ENCODE assay signal across 24 cellular contexts in genomic region chr20:16940701-16941100, GRCh38.
DNase-seq lines count a peak whose midpoint lies in the region; ATAC-seq and TF ChIP-seq lines count a peak whose summit lies in the region.
"Had no signal": no experiment of that assay in that cellular context is flagged by ENCODE, and none has a peak within 500 bp of the region (broad histone marks: within the 10 kb centered on the region; RNA-seq: fewer than 3 reads in every experiment).

No MANE protein-coding gene starts in this region.

- no peak overlapping the region for H2AK5ac ChIP-seq in H9 (ENCODE audit: insufficient read length, low read length)

- H3K4me2 ChIP-seq in H9 (ENCODE audit: insufficient read depth, insufficient read length, low read length) (no peak overlapping the region), hepatocyte (no peak overlapping the region)
- H3K4me2 ChIP-seq: A549; BLaER1 treated with 17β-estradiol and CSF1 and Interleukin-3, amounts not matched to agents 10 nM and 100 nM had no signal

- H3K4me3 Mint-ChIP-seq in H9 = no peak overlapping the region; a peak in 1 of 5 replicates
- H3K4me3 Mint-ChIP-seq: CD14-positive monocyte; CD4-positive, alpha-beta T cell; CD8-positive, alpha-beta memory T cell had no signal

- no peaks in the 10 kb centered on the region for H3K79me1 ChIP-seq in H9 (ENCODE audit: insufficient read depth, low read depth, low read length, poor library complexity, severe bottlenecking)

- in situ Hi-C loops in GM13977 (cut with MboI; ENCODE audit: low pct_unique_long_range_greater_than_20kb, low sequenced_read_pairs, unreplicated experiment) = no loop called here

- no peak overlapping the region for H3K18ac ChIP-seq in H9 (ENCODE audit: insufficient read length, low read depth, low read length)

- no peak overlapping the region for H3K23ac ChIP-seq in H9 (ENCODE audit: insufficient read length, low read depth, low read length)

- no peak for TF ChIP-seq CTCF in H9 (conservative IDR thresholded peaks at IDR 0.05)
- no peak for TF ChIP-seq CTCF in hepatocyte (IDR thresholded peaks at IDR 0.05; ENCODE audit: poor library complexity)
- TF ChIP-seq CTCF in GM13977 (IDR thresholded peaks at IDR 0.05; ENCODE audit: extremely low read depth, insufficient read depth, missing control alignments) = no peak

- no peaks in the 10 kb centered on the region for H4K20me1 ChIP-seq in H9 (ENCODE audit: control insufficient read depth, insufficient read depth, insufficient read length)
- H4K20me1 ChIP-seq in hepatocyte (ENCODE audit: insufficient read depth, poor library complexity, severe bottlenecking) = no peaks in the 10 kb centered on the region
- H4K20me1 ChIP-seq: BLaER1 treated with 17β-estradiol and CSF1 and Interleukin-3, amounts not matched to agents 10 nM and 100 nM had no signal

- peaks cover 52 to 62% of the 10 kb centered on the region in 2 experiments for H3K4me1 Mint-ChIP-seq in H9
- H3K4me1 Mint-ChIP-seq: CD14-positive monocyte; CD8-positive, alpha-beta memory T cell had no signal

- H4K91ac ChIP-seq in H9 (ENCODE audit: insufficient read length, low read depth, low read length) = no peak overlapping the region

- H2AFZ ChIP-seq in H9 (ENCODE audit: low read length) (no peak overlapping the region), hepatocyte (no peak overlapping the region)

- no peak overlapping the region for H2BK120ac ChIP-seq in H9 (ENCODE audit: low read depth, low read length, poor library complexity, severe bottlenecking)

- no peak overlapping the region for H3K14ac ChIP-seq in H9 (ENCODE audit: insufficient read depth, low read length)

- H3K23me2 ChIP-seq in H9 (ENCODE audit: insufficient read length, low read depth, low read length, poor library complexity, severe bottlenecking) = no peaks in the 10 kb centered on the region

- H4K8ac ChIP-seq in H9 (replicated peaks; ENCODE audit: insufficient read length, low read depth, low read length) = no peak overlapping the region

- DNase-seq in H9 (no peak), NT2/D1 (ENCODE audit: low read depth, low spot score) (peak; percentile 13), hepatocyte (ENCODE audit: low spot score) (no peak), superior temporal gyrus (ENCODE audit: extremely low spot score) (no peak), NCI-H82 (lab: John Stamatoyannopoulos, UW) (no peak), GM13977 (ENCODE audit: low spot score) (no peak)
- DNase-seq: 8988T; ACHN; AML-193; BE2C; CD4-positive, alpha-beta T cell; CD8-positive, alpha-beta memory T cell; DMS 273 treated with DMSO at 0.1 percent for 48 hours; DMS79; EL; GDM1; GOT3; H7 had no signal

- H3K36me3 ChIP-seq in NT2/D1 (ENCODE audit: insufficient read depth, insufficient read length, low read length) (no peaks in the 10 kb centered on the region), hepatocyte (replicated peaks; ENCODE audit: insufficient read depth, low read depth) (no peaks in the 10 kb centered on the region)
- H3K36me3 ChIP-seq: BE2C; BLaER1 treated with 17β-estradiol and CSF1 and Interleukin-3, amounts not matched to agents 10 nM and 100 nM had no signal

- no peaks in the 10 kb centered on the region for H3K27me3 Mint-ChIP-seq in H9 (ENCODE audit: low read depth)
- H3K27me3 Mint-ChIP-seq: CD4-positive, alpha-beta T cell; CD8-positive, alpha-beta memory T cell had no signal

- WGBS in H9 (ENCODE audit: extremely low coverage, insufficient read length, low lambda C conversion rate) = no CpG with 5 or more reads among the region's 1 CpG
- 68% methylated on average over 1 of the region's 1 CpG for WGBS in hepatocyte (ENCODE audit: low lambda C conversion rate, missing lambda C conversion rate)

- H3K9me3 ChIP-seq in H9 (ENCODE audit: control insufficient read depth, low read depth, low read length) (no peaks in the 10 kb centered on the region), NT2/D1 (ENCODE audit: insufficient read depth, low read length) (no peaks in the 10 kb centered on the region), hepatocyte (ENCODE audit: low read depth) (no peaks in the 10 kb centered on the region)
- H3K9me3 ChIP-seq: A549; BE2C; BLaER1 treated with 17β-estradiol and CSF1 and Interleukin-3, amounts not matched to agents 10 nM and 100 nM had no signal

- H3K9me2 ChIP-seq in hepatocyte (replicated peaks; ENCODE audit: insufficient read depth) = no peaks in the 10 kb centered on the region

- H3K4me3 ChIP-seq in NT2/D1 (ENCODE audit: insufficient read length, low read depth) (no peak overlapping the region), hepatocyte (no peak overlapping the region)
- H3K4me3 ChIP-seq: A549; BLaER1 treated with 17β-estradiol and CSF1 and Interleukin-3, amounts not matched to agents 10 nM and 100 nM; GM12878 had no signal

- H2BK5ac ChIP-seq in H9 (ENCODE audit: insufficient read length, low read length) = no peak overlapping the region

- peaks cover 5 to 11% of the 10 kb centered on the region in 2 experiments; a peak in 4 of 5 replicates for H3K9me3 Mint-ChIP-seq in H9
- H3K9me3 Mint-ChIP-seq: CD4-positive, alpha-beta T cell had no signal

- no peak overlapping the region for H2BK15ac ChIP-seq in H9 (ENCODE audit: low read depth, low read length)

- H3K27ac Mint-ChIP-seq in H9 = peak overlapping the region in 2 of 3 experiments; percentile 81 to 90; a peak in 6 of 7 replicates
- H3K27ac Mint-ChIP-seq: CD14-positive monocyte; CD4-positive, alpha-beta T cell; CD8-positive, alpha-beta memory T cell had no signal

- no peak overlapping the region for H3K4ac ChIP-seq in H9 (ENCODE audit: low read depth, low read length)

- ATAC-seq in HG02885 (IDR thresholded peaks at IDR 0.05; ENCODE audit: poor library complexity, unreplicated experiment) = no peak
- ATAC-seq: A549, GM12878, HCT116 had no signal

- H2BK20ac ChIP-seq in H9 (ENCODE audit: low read depth, low read length, poor library complexity, severe bottlenecking) = no peak overlapping the region

- no peak overlapping the region for H3K9ac ChIP-seq in H9 (ENCODE audit: extremely low read depth, insufficient read length, low read length)
- H3K9ac ChIP-seq in NT2/D1 (ENCODE audit: insufficient read length, low read depth) = no peak overlapping the region
- H3K9ac ChIP-seq: BLaER1 treated with 17β-estradiol and CSF1 and Interleukin-3, amounts not matched to agents 10 nM and 100 nM had no signal

- no peaks in the 10 kb centered on the region for H3K79me2 ChIP-seq in H9 (ENCODE audit: insufficient read depth, low read length)
- no peaks in the 10 kb centered on the region for H3K79me2 ChIP-seq in hepatocyte

- H3K36me3 Mint-ChIP-seq in H9 (ENCODE audit: insufficient read depth in 1 of 3, low read depth in 3 of 3) = peaks cover 0 to 25% (median 2%) of the 10 kb centered on the region in 3 experiments; a peak in 4 of 7 replicates
- H3K36me3 Mint-ChIP-seq: CD14-positive monocyte; CD8-positive, alpha-beta memory T cell had no signal

- H3K27me3 ChIP-seq in H9 (ENCODE audit: insufficient read depth, low read length) = no peaks in the 10 kb centered on the region
- H3K27me3 ChIP-seq in NT2/D1 (ENCODE audit: insufficient read depth, insufficient read length) = no peaks in the 10 kb centered on the region
- H3K27me3 ChIP-seq in hepatocyte = no peaks in the 10 kb centered on the region
- H3K27me3 ChIP-seq: BE2C; BLaER1 treated with 17β-estradiol and CSF1 and Interleukin-3, amounts not matched to agents 10 nM and 100 nM had no signal

- no peak overlapping the region for H3T11ph ChIP-seq in H9 (ENCODE audit: low read length)

- H2BK12ac ChIP-seq in H9 (ENCODE audit: insufficient read length, low read depth, low read length) = no peak overlapping the region

- peak overlapping the region; percentile 21 for H3K27ac ChIP-seq in H9 (ENCODE audit: insufficient read length, low read depth, low read length)
- peak overlapping the region; percentile 4 for H3K27ac ChIP-seq in hepatocyte
- H3K27ac ChIP-seq: A549; BLaER1 treated with 17β-estradiol and CSF1 and Interleukin-3, amounts not matched to agents 10 nM and 100 nM had no signal

- H3K4me1 ChIP-seq in H9 (ENCODE audit: insufficient read depth, low read length) (peaks cover 14% of the 10 kb centered on the region), NT2/D1 (ENCODE audit: insufficient read depth, insufficient read length) (no peaks in the 10 kb centered on the region), hepatocyte (ENCODE audit: insufficient read depth) (peaks cover 19% of the 10 kb centered on the region)
- H3K4me1 ChIP-seq: A549; BE2C; BLaER1 treated with 17β-estradiol and CSF1 and Interleukin-3, amounts not matched to agents 10 nM and 100 nM had no signal

- no peak overlapping the region for H3K56ac ChIP-seq in H9 (ENCODE audit: insufficient read length, low read depth, low read length)

- H4K5ac ChIP-seq in H9 (ENCODE audit: insufficient read length, low read depth, low read length) = no peak overlapping the region
